Comparison of ENCODE assay signal across 10 cellular contexts in genomic region chr6:17417817-17418216, GRCh38. TPM values are rescaled to one million over a fixed set of nuclear protein-coding genes. Genes with fewer than 3 reads are reported as not detected.
A peak's percentile ranks its signal among the peaks of the same experiment; 100 is the strongest.
DNase-seq lines count a peak whose midpoint lies in the region; ATAC-seq and TF ChIP-seq lines count a peak whose summit lies in the region.
"Had no signal": no experiment of that assay in that cellular context is flagged by ENCODE, and none has a peak within 500 bp of the region (broad histone marks: within the 10 kb centered on the region; RNA-seq: fewer than 3 reads in every experiment).

No MANE protein-coding gene starts in this region.

- H2AK9ac ChIP-seq in IMR-90 (replicated peaks; ENCODE audit: low read depth, low read length, poor library complexity) = peak overlapping the region; percentile 78

- H3K14ac ChIP-seq in IMR-90 (replicated peaks; ENCODE audit: low read depth, low read length) (peak overlapping the region; percentile 92), mesenchymal stem cell (ENCODE audit: low read length in 2 of 2) (no peak overlapping the region)

- TF ChIP-seq CTCF in IMR-90 (conservative IDR thresholded peaks at IDR 0.05; ENCODE audit: low read depth, low read length) (no peak), dorsolateral prefrontal cortex (IDR thresholded peaks at IDR 0.05 in 54 of 56, conservative IDR thresholded peaks at IDR 0.05 in 2 of 56; ENCODE audit: low read depth in 1 of 56, partially characterized antibody in 56 of 56) (no peak), testis (IDR thresholded peaks at IDR 0.05) (no peak)

- CTCF ChIA-PET in IMR-90 (lab: Yijun Ruan, JAX) = interaction anchor here (0.6 to 1.3 kb wide), 4 partner anchors 87 to 733 kb away, joined by 3 to 4 read pairs (median 3); no protein-coding TSS in a partner anchor

- H4K5ac ChIP-seq in IMR-90 (ENCODE audit: low read depth, low read length) = peak overlapping the region; percentile 23; the same call in 1 of the 2 replicates

- H2BK15ac ChIP-seq in IMR-90 (ENCODE audit: low read depth, low read length) = peak overlapping the region; percentile 83; the same call in 2 of the 3 replicates
- H2BK15ac ChIP-seq in mesenchymal stem cell (ENCODE audit: low read depth, poor library complexity, severe bottlenecking) = no peak overlapping the region

- H2BK12ac ChIP-seq in mesenchymal stem cell (ENCODE audit: low read length in 2 of 2) = peak overlapping the region in 1 of 2 experiments; percentile 11

- no peaks in the 10 kb centered on the region for H3K79me2 ChIP-seq in ACC112 (ENCODE audit: control insufficient read depth, insufficient read depth, low read length, unreplicated experiment)

- peaks cover 14% of the 10 kb centered on the region for H3K9me1 ChIP-seq in IMR-90 (ENCODE audit: insufficient read depth, low read length)

- no peaks in the 10 kb centered on the region for H3K27me3 ChIP-seq in ACC112 (ENCODE audit: insufficient read depth, low read length)
- no peaks in the 10 kb centered on the region for H3K27me3 ChIP-seq in IMR-90 (ENCODE audit: control insufficient read depth, insufficient read depth, low read length)
- H3K27me3 ChIP-seq in dorsolateral prefrontal cortex = no peaks in the 10 kb centered on the region
- H3K27me3 ChIP-seq in mesenchymal stem cell (ENCODE audit: control insufficient read depth in 1 of 2, insufficient read depth in 1 of 2, low read length in 2 of 2) = no peaks in the 10 kb centered on the region
- no peaks in the 10 kb centered on the region for H3K27me3 ChIP-seq in testis
- H3K27me3 ChIP-seq: pancreas had no signal

- TF ChIP-seq POLR2A in IMR-90 (IDR thresholded peaks at IDR 0.05; ENCODE audit: low read depth, low read length) (peak; percentile 68; the same call in 1 of the 2 replicates), testis (IDR thresholded peaks at IDR 0.05) (no peak)

- in situ Hi-C loops in IMR-90 (cut with MboI; ENCODE audit: low sequenced_read_pairs) = no loop called here

- H3K4me2 ChIP-seq in IMR-90 (ENCODE audit: low read depth, low read length) (peak overlapping the region; percentile 77), mesenchymal stem cell (ENCODE audit: low read length, poor library complexity, severe bottlenecking) (peak overlapping the region; percentile 0)

- BruUV-seq in IMR-90 (replicated peaks; lab: Mats Ljungman, UMichigan) = no TSS peak

- H4K91ac ChIP-seq in IMR-90 (ENCODE audit: insufficient read depth, low read depth, low read length) = peak overlapping the region; percentile 53
- H4K91ac ChIP-seq in mesenchymal stem cell (ENCODE audit: low read length) = no peak overlapping the region

- H3K79me1 ChIP-seq in IMR-90 (ENCODE audit: low read depth in 1 of 2, low read length in 2 of 2) (peaks cover 28 to 70% of the 10 kb centered on the region in 2 experiments), mesenchymal stem cell (replicated peaks; ENCODE audit: low read length, poor library complexity, severe bottlenecking) (peaks cover 14% of the 10 kb centered on the region)

- peaks cover 28% of the 10 kb centered on the region for H3K4me1 ChIP-seq in ACC112 (ENCODE audit: control insufficient read depth, insufficient read depth, low read length, unreplicated experiment)
- H3K4me1 ChIP-seq in IMR-90 (ENCODE audit: control insufficient read depth, insufficient read depth, low read length) = peaks cover 21% of the 10 kb centered on the region
- peaks cover 14% of the 10 kb centered on the region for H3K4me1 ChIP-seq in mesenchymal stem cell (ENCODE audit: control insufficient read depth, insufficient read depth, low read depth, low read length)
- no peaks in the 10 kb centered on the region for H3K4me1 ChIP-seq in testis
- H3K4me1 ChIP-seq: pancreas had no signal

- ATAC-seq in IMR-90 (ENCODE audit: low read depth) (peak; percentile 76), HG02970 (IDR thresholded peaks at IDR 0.05; ENCODE audit: low FRiP score, unreplicated experiment) (no peak)

- H3K4me3 ChIP-seq in ACC112 (ENCODE audit: low read depth, low read length) (peak overlapping the region; percentile 31), IMR-90 (ENCODE audit: insufficient read depth, low read depth, low read length) (peak overlapping the region; percentile 9; the same call in 1 of the 2 replicates), dorsolateral prefrontal cortex (no peak overlapping the region), mesenchymal stem cell (ENCODE audit: insufficient read depth in 1 of 2, low read depth in 1 of 2, low read length in 2 of 2) (peak overlapping the region in 1 of 2 experiments; percentile 22), testis (no peak overlapping the region)
- H3K4me3 ChIP-seq: pancreas had no signal

- no CpG with 5 or more reads among the region's 4 CpGs for WGBS in IMR-90 (ENCODE audit: extremely low coverage in 2 of 2, insufficient read length in 1 of 2), 2 experiments
- 0% methylated on average over 2 of the region's 4 CpGs for WGBS in mesenchymal stem cell
- 50 to 54% methylated on average over 4 of the region's 4 CpGs for WGBS in testis, 2 donors

- H3K18ac ChIP-seq in IMR-90 (ENCODE audit: low read depth, low read length) = peak overlapping the region; percentile 80
- H3K18ac ChIP-seq in mesenchymal stem cell (ENCODE audit: low read depth in 1 of 2, low read length in 2 of 2) = peak overlapping the region; percentile 12 to 44

- peak overlapping the region; percentile 64 for H2BK5ac ChIP-seq in IMR-90 (ENCODE audit: low read depth, low read length, poor library complexity, severe bottlenecking)
- H2BK5ac ChIP-seq in mesenchymal stem cell (ENCODE audit: low read depth, low read length, poor library complexity, severe bottlenecking) = peak overlapping the region; percentile 63

- POLR2A ChIA-PET in IMR-90 (lab: Charles Lee; ENCODE audit: unreplicated experiment) = no interaction called here

- H2BK20ac ChIP-seq in IMR-90 (ENCODE audit: low read depth, low read length) = peak overlapping the region; percentile 91

- H3K23ac ChIP-seq in IMR-90 (ENCODE audit: low read depth, low read length) (peak overlapping the region; percentile 92; the same call in 1 of the 2 replicates), mesenchymal stem cell (ENCODE audit: low read length in 2 of 2) (no peak overlapping the region)

- DNase-seq in IMR-90 (peak; percentile 91), dorsolateral prefrontal cortex (no peak), mesenchymal stem cell (peak; percentile 83), UCSD-AML1 (lab: John Stamatoyannopoulos, UW; ENCODE audit: unreplicated experiment) (no peak), SHP77 treated with DMSO at 0.1 percent for 48 hours (lab: John Stamatoyannopoulos, UW) (no peak), testis (no peak)
- DNase-seq: CD4-positive, CD25-positive, alpha-beta regulatory T cell; pancreas had no signal

- H4K20me1 ChIP-seq in IMR-90 (ENCODE audit: insufficient read depth, low read length) = peaks cover 10% of the 10 kb centered on the region; the same call in 1 of the 2 replicates

- H2BK120ac ChIP-seq in IMR-90 (ENCODE audit: low read depth, low read length) (peak overlapping the region; percentile 88), mesenchymal stem cell (ENCODE audit: low read depth, low read length) (peak overlapping the region; percentile 93)

- H3K36me3 ChIP-seq in ACC112 (ENCODE audit: insufficient read depth, low read length) = no peaks in the 10 kb centered on the region
- no peaks in the 10 kb centered on the region; the same call in 1 of the 2 replicates for H3K36me3 ChIP-seq in IMR-90 (ENCODE audit: control insufficient read depth, insufficient read depth, low read length)
- H3K36me3 ChIP-seq in mesenchymal stem cell (ENCODE audit: control insufficient read depth in 1 of 2, insufficient read depth in 2 of 2, low read depth in 1 of 2, low read length in 2 of 2) = peaks cover 0 to 3% of the 10 kb centered on the region in 2 experiments
- H3K36me3 ChIP-seq in testis (ENCODE audit: low read depth, missing control alignments) = no peaks in the 10 kb centered on the region
- H3K36me3 ChIP-seq: pancreas had no signal

- H3K9me3 ChIP-seq in IMR-90 (ENCODE audit: control insufficient read depth, insufficient read depth, low read length) = no peaks in the 10 kb centered on the region
- H3K9me3 ChIP-seq in mesenchymal stem cell (ENCODE audit: control insufficient read depth, low read length) = no peaks in the 10 kb centered on the region
- no peaks in the 10 kb centered on the region for H3K9me3 ChIP-seq in testis
- H3K9me3 ChIP-seq: pancreas had no signal

- intact Hi-C loops in IMR-90 (cut with micrococcal nuclease) = loop anchor here (2.0 to 5.0 kb wide), 2 partner anchors 139 to 251 kb away; no protein-coding TSS in a partner anchor
- intact Hi-C loops in dorsolateral prefrontal cortex (cut with DNase I) = loop anchor here in 1 of 2 donors (1.0 kb wide), 1 partner anchor 37 kb away; no protein-coding TSS in a partner anchor
- intact Hi-C loops in testis (cut with DNase I; ENCODE audit: low total_unique reads) = no loop called here

- H2AK5ac ChIP-seq in IMR-90 (ENCODE audit: low read depth, low read length) (peak overlapping the region; percentile 84; the same call in 1 of the 2 replicates), mesenchymal stem cell (ENCODE audit: low read length, severe bottlenecking) (peak overlapping the region; percentile 98)

- peak overlapping the region; percentile 94; the same call in 1 of the 2 replicates for H3K56ac ChIP-seq in IMR-90 (ENCODE audit: extremely low read depth, insufficient read depth, low read length)

- H3K27ac ChIP-seq in ACC112 (ENCODE audit: low read depth, low read length) (peak overlapping the region; percentile 85), IMR-90 (ENCODE audit: insufficient read depth, low read length) (peak overlapping the region; percentile 86), dorsolateral prefrontal cortex (peak overlapping the region in 54 of 59 donors; percentile 5 to 87 (median 68)), mesenchymal stem cell (ENCODE audit: low read length, poor library complexity, severe bottlenecking) (peak overlapping the region; percentile 78), testis (no peak overlapping the region)
- H3K27ac ChIP-seq: pancreas had no signal

- H2AFZ ChIP-seq in ACC112 (ENCODE audit: low read length, unreplicated experiment) = peak overlapping the region; percentile 69
- H2AFZ ChIP-seq in IMR-90 (replicated peaks; ENCODE audit: low read length, poor library complexity) = no peak overlapping the region
- H2AFZ ChIP-seq in mesenchymal stem cell (ENCODE audit: low read depth, low read length) = no peak overlapping the region

- no peak for TF ChIP-seq RAD21 in IMR-90 (IDR thresholded peaks at IDR 0.05; ENCODE audit: low read length)

- dilution Hi-C loops in IMR-90 (cut with HindIII; ENCODE audit: low sequenced_read_pairs, unreplicated experiment) = no loop called here

- H3K4ac ChIP-seq in IMR-90 (ENCODE audit: low read depth, low read length) (peak overlapping the region; percentile 92), mesenchymal stem cell (ENCODE audit: low read depth in 1 of 2, low read length in 2 of 2) (peak overlapping the region in 1 of 2 experiments; percentile 24)

- H4K8ac ChIP-seq in IMR-90 (ENCODE audit: low read depth in 2 of 2, low read length in 2 of 2) (peak overlapping the region; percentile 22 to 84; a peak in 3 of 4 replicates), mesenchymal stem cell (ENCODE audit: low read length) (peak overlapping the region; percentile 47)

- H3K9ac ChIP-seq in IMR-90 (ENCODE audit: low read depth, low read length) = peak overlapping the region; percentile 61
- H3K9ac ChIP-seq in mesenchymal stem cell (ENCODE audit: low read length) = peak overlapping the region; percentile 77

RNA-seq across cellular contexts. Expression of gene CAP2, which starts 24.4 kb away (rescaled TPM):
- total RNA-seq in IMR-90 (2012; rRNA removed) (14.5 and 16.1 TPM in 2 replicates), dorsolateral prefrontal cortex (100 to 1,000 TPM in 82 of 120 experiments, 10 to 100 TPM in 38; 30.6 to 202 (median 113) TPM), testis (1 to 10 TPM; 1.6 to 2.9 TPM)
- polyA plus RNA-seq in IMR-90 (2012; rRNA removed) (27.5 and 31.3 TPM in 2 replicates), testis (ENCODE audit: insufficient read depth, low read depth, low replicate concordance) (5.2 TPM)
- polyA plus RNA-seq in IMR-90 (2012; cell fraction: cytosol; rRNA removed) = 13.4 TPM in 2 replicates
- 8.4 and 28.5 TPM in 2 replicates for polyA plus RNA-seq in IMR-90 (2012; cell fraction: nucleus; rRNA removed; ENCODE audit: low replicate concordance)
- polyA plus RNA-seq in mesenchymal stem cell (2013, experiment 1 of 2) = 39.1 TPM
- polyA plus RNA-seq in mesenchymal stem cell (2013, experiment 2 of 2) = 39.0 TPM
- total RNA-seq: CD4-positive, CD25-positive, alpha-beta regulatory T cell had no signal
- polyA plus RNA-seq: CD4-positive, CD25-positive, alpha-beta regulatory T cell had no signal

Comparison
In these comparisons a context has a peak if more than half of its experiments do, and no peak if none do; other contexts are left out.
1. H3K27ac ChIP-seq: peak in ACC112 (single experiment), IMR-90 (single experiment), dorsolateral prefrontal cortex (54 of 59) and mesenchymal stem cell (single experiment); none in testis (0 of 2).
2. H3K4me3 ChIP-seq: peak in ACC112 (single experiment) and IMR-90 (single experiment); none in dorsolateral prefrontal cortex (0 of 59) and testis (0 of 2).
3. DNase-seq: peak in IMR-90 (single experiment) and mesenchymal stem cell (single experiment); none in dorsolateral prefrontal cortex (0 of 10), UCSD-AML1 (single experiment), SHP77 treated with DMSO at 0.1 percent for 48 hours (single experiment) and testis (single experiment).